In genomic region chr19:34480971-34481821, GRCh38 we compare ENCODE assay signal across 7 cellular contexts. TPM values are rescaled to one million over a fixed set of nuclear protein-coding genes. Genes with fewer than 3 reads are reported as not detected.
DNase-seq lines count a peak whose midpoint lies in the region; ATAC-seq, FAIRE-seq and TF ChIP-seq lines count a peak whose summit lies in the region.

Gene WTIP, plus strand, starts transcription at chr19:34481758. Its CDS starts 217 bp downstream, at chr19:34481975.

- DNase-seq in HTR-8/SVneo (ENCODE audit: insufficient read length, low spot score) (peak; percentile 77), amniotic stem cell (lab: John Stamatoyannopoulos, UW) (peak; percentile 80), left ventricle myocardium inferior (peak; percentile 84), renal cortical epithelial cell (ENCODE audit: low read depth) (peak; percentile 19), globus pallidus (ENCODE audit: low spot score) (no peak), superior temporal gyrus (ENCODE audit: extremely low spot score) (no peak)

- no peak for ATAC-seq in GM21528 (IDR thresholded peaks at IDR 0.05; ENCODE audit: low FRiP score, unreplicated experiment)

- H3K27ac ChIP-seq in left ventricle myocardium inferior (replicated peaks) = peak within 1 kb of the TSS; percentile 90

- H3K27me3 ChIP-seq in left ventricle myocardium inferior (ENCODE audit: low read depth) = no peaks in the 10 kb centered on the region

- H3K9me3 ChIP-seq in left ventricle myocardium inferior (replicated peaks) = no peaks in the 10 kb centered on the region

- peak within 1 kb of the TSS; percentile 82 for H3K4me3 ChIP-seq in left ventricle myocardium inferior

- peaks cover 46% of the 10 kb centered on the region for H3K4me1 ChIP-seq in left ventricle myocardium inferior

- no peaks in the 10 kb centered on the region for H3K36me3 ChIP-seq in left ventricle myocardium inferior

- intact Hi-C loops in left ventricle myocardium inferior (cut with micrococcal nuclease) = no loop called here

- TF ChIP-seq CTCF in left ventricle myocardium inferior (IDR thresholded peaks at IDR 0.05; ENCODE audit: borderline replicate concordance) = no peak

- peak; percentile 44 for FAIRE-seq in HTR-8/SVneo (lab: Jason Lieb, UNC)

RNA-seq across cellular contexts. Expression of gene WTIP, which starts in this region (rescaled TPM):
- total RNA-seq in left ventricle myocardium inferior (19.5 TPM), renal cortical epithelial cell (27.4 and 38.0 TPM in 2 replicates)

Comparison
In these comparisons a context has a peak if more than half of its experiments do, and no peak if none do; other contexts are left out.
1. DNase-seq: peak in HTR-8/SVneo (single experiment), amniotic stem cell (single experiment), left ventricle myocardium inferior (single experiment) and renal cortical epithelial cell (single experiment); none in globus pallidus (single experiment) and superior temporal gyrus (single experiment).